Comparison of ENCODE assay signal across 8 cellular contexts in genomic region chr19:38930776-38931761, GRCh38. TPM values are rescaled to one million over a fixed set of nuclear protein-coding genes. Genes with fewer than 3 reads are reported as not detected.
DNase-seq lines count a peak whose midpoint lies in the region; ATAC-seq and TF ChIP-seq lines count a peak whose summit lies in the region.

TSS of gene MRPS12 (plus strand) at chr19:38930944. CDS start at chr19:38931295, 351 bp downstream.

- H3K4me1 Mint-ChIP-seq in Calu3 (ENCODE audit: low read depth, unreplicated experiment): peaks cover 23% of the 10 kb centered on the region

- peak within 1 kb of the TSS; percentile 94 for H3K4me3 ChIP-seq in epithelial cell of proximal tubule (ENCODE audit: low read depth, low read length)
- H3K4me3 ChIP-seq in mucosa of descending colon: peak within 1 kb of the TSS; percentile 50

- H3K9me3 Mint-ChIP-seq in Calu3 (ENCODE audit: low read depth, unreplicated experiment): peaks cover 2% of the 10 kb centered on the region

- DNase-seq in Calu3 (peak; percentile 98), HS-27A (ENCODE audit: low read depth) (peak; percentile 100), NOMO-1 (lab: John Stamatoyannopoulos, UW; ENCODE audit: unreplicated experiment in 2 of 2) (peak; percentile 97 to 99), activated T-cell treated with anti-CD3 and anti-CD28 coated beads for 24 hours (ENCODE audit: low read depth) (peak; percentile 97), epithelial cell of proximal tubule (ENCODE audit: low read depth) (peak; percentile 91), mucosa of descending colon (peak; percentile 98 to 99 (median 99))
- DNase-seq in stimulated activated CD8-positive, alpha-beta memory T cell treated with anti-CD3 and anti-CD28 coated beads, Interleukin-4, amount 100 ng/mL, for 48 hours: peak; percentile 98

- H3K4me3 Mint-ChIP-seq in Calu3 (ENCODE audit: low read depth, unreplicated experiment): peak within 1 kb of the TSS; percentile 98

- CTCF ChIA-PET in Calu3 (lab: Charles Lee): interaction anchor here (0.5 to 1.9 kb wide), 20 partner anchors 14 to 543 kb away, joined by 3 to 20 read pairs (median 5); partner anchors contain the start of genes ECH1, FAM98C, NFKBIB and RINL

- ATAC-seq in GM19468 (IDR thresholded peaks at IDR 0.05; ENCODE audit: extremely low read depth, unreplicated experiment) (peak; percentile 84), mucosa of descending colon (peak; percentile 97)

- peaks cover 9% of the 10 kb centered on the region for H3K36me3 ChIP-seq in mucosa of descending colon (ENCODE audit: low read depth)

- TSS peak; percentile 84 for BruUV-seq in Calu3 (replicated peaks; lab: Mats Ljungman, UMichigan)

- H3K27me3 Mint-ChIP-seq in Calu3 (ENCODE audit: unreplicated experiment): no peaks in the 10 kb centered on the region

- H3K27ac Mint-ChIP-seq in Calu3 (ENCODE audit: unreplicated experiment): peak within 1 kb of the TSS; percentile 93

- peaks cover 15% of the 10 kb centered on the region for H3K4me1 ChIP-seq in mucosa of descending colon (ENCODE audit: low read depth)

- peaks cover 10% of the 10 kb centered on the region for H3K9me3 ChIP-seq in mucosa of descending colon

- H3K36me3 Mint-ChIP-seq in Calu3 (ENCODE audit: insufficient read depth, unreplicated experiment): peaks cover 76% of the 10 kb centered on the region

- TF ChIP-seq CTCF in Calu3 (IDR thresholded peaks at IDR 0.05; ENCODE audit: unreplicated experiment) (no peak), epithelial cell of proximal tubule (conservative IDR thresholded peaks at IDR 0.05; ENCODE audit: low read depth, low read length) (no peak), mucosa of descending colon (IDR thresholded peaks at IDR 0.05) (no peak)

- intact Hi-C loops in Calu3 (cut with micrococcal nuclease; ENCODE audit: unreplicated experiment) (loop anchor here (1.0 to 10.0 kb wide), 4 partner anchors 81 to 529 kb away; partner anchors contain the start of gene FAM98C), mucosa of descending colon (cut with DNase I, micrococcal nuclease) (no loop called here)

RNA-seq across cellular contexts. Expression of gene MRPS12, which starts in this region (rescaled TPM):
- total RNA-seq in Calu3 (2022) (73.1 and 88.2 TPM in 2 replicates), epithelial cell of proximal tubule (74.9 and 106 TPM in 2 replicates), mucosa of descending colon (10 to 100 TPM; 28.0 to 43.3 (median 41.2) TPM)

Comparison
In these comparisons a context has a peak if more than half of its experiments do, and no peak if none do; other contexts are left out.
1. Peak in every context shown above with its lines: DNase-seq, ATAC-seq and H3K4me3 ChIP-seq.